Comparison of ENCODE assay signal across 8 cellular contexts in the genomic region with DNA sequence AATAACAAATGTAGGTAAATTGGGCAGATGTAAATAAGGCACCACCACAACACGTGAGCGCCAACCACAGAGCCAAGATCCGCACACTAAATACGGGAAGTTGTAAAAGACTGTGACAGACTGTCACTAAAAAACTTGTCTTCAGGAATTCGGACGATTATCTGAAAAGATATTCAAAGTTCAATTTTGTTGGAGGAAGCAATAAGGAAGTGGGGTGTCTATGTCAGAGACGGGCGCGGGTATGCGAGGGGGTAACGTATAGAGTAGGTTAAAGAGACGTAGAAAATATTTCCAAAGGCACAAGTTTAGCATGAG. TPM values are rescaled to one million over a fixed set of nuclear protein-coding genes. Genes with fewer than 3 reads are reported as not detected.
DNase-seq lines count a peak whose midpoint lies in the region; ATAC-seq and TF ChIP-seq lines count a peak whose summit lies in the region.

No MANE protein-coding gene starts in this region.

- peak overlapping the region; percentile 100 for H3K27ac Mint-ChIP-seq in T-helper 17 cell

- DNase-seq in T-helper 17 cell (peak; percentile 26 to 49 (median 27)), brain microvascular endothelial cell (no peak), H4 (ENCODE audit: low spot score) (no peak)
- peak; percentile 19 to 25 for DNase-seq in stimulated activated CD8-positive, alpha-beta memory T cell treated with anti-CD3 and anti-CD28 coated beads, Interleukin-4, amount 100 ng/mL, for 4 hours (ENCODE audit: low read depth in 2 of 2, low spot score in 1 of 2)

- H3K27me3 ChIP-seq in brain microvascular endothelial cell (replicated peaks) (no peaks in the 10 kb centered on the region), liver (ENCODE audit: control insufficient read depth in 4 of 4, insufficient read depth in 4 of 4, low read length in 3 of 4) (no peaks in the 10 kb centered on the region)

- peak overlapping the region; percentile 69 for H3K4me3 ChIP-seq in brain microvascular endothelial cell (ENCODE audit: low read depth, low read length)
- peak overlapping the region; percentile 69 to 96 (median 85) for H3K4me3 ChIP-seq in liver (ENCODE audit: low read depth in 1 of 3, low read length in 3 of 3)

- H3K9ac ChIP-seq in liver (ENCODE audit: low read depth in 1 of 2, low read length in 2 of 2): peak overlapping the region; percentile 74 to 99

- peak overlapping the region; percentile 95 for H3K27ac ChIP-seq in brain microvascular endothelial cell
- peak overlapping the region; percentile 97 to 98 for H3K27ac ChIP-seq in liver (ENCODE audit: low read depth in 1 of 2, low read length in 2 of 2)

- TF ChIP-seq CTCF in brain microvascular endothelial cell (IDR thresholded peaks at IDR 0.05; ENCODE audit: low read depth, low read length, missing control alignments) (no peak), liver (IDR thresholded peaks at IDR 0.05; ENCODE audit: low read depth, low read length, missing input control) (no peak)

- ATAC-seq in GM18505 (IDR thresholded peaks at IDR 0.05; ENCODE audit: unreplicated experiment) (peak; percentile 15), HG03095 (IDR thresholded peaks at IDR 0.05; ENCODE audit: unreplicated experiment) (peak; percentile 20), T-helper 17 cell (peak; percentile 6), HG03442 (IDR thresholded peaks at IDR 0.05; ENCODE audit: unreplicated experiment) (no peak)

- H3K27me3 Mint-ChIP-seq in T-helper 17 cell: no peaks in the 10 kb centered on the region

- H3K4me3 Mint-ChIP-seq in T-helper 17 cell: peak overlapping the region; percentile 93

- TF ChIP-seq POLR2A in GM18505 (IDR thresholded peaks at IDR 0.05; ENCODE audit: borderline replicate concordance, extremely low read depth, insufficient read depth, insufficient read length): no peak

- in situ Hi-C loops in brain microvascular endothelial cell (cut with HindIII; ENCODE audit: low pct_ligation_motif_present, low sequenced_read_pairs): no loop called here

- peaks cover 0 to 35% (median 28%) of the 10 kb centered on the region in 4 donors for H3K4me1 ChIP-seq in liver (ENCODE audit: control insufficient read depth in 4 of 4, insufficient read depth in 4 of 4, low read length in 3 of 4)

- TF ChIP-seq RAD21 in liver (IDR thresholded peaks at IDR 0.05): no peak

- H3K4me1 Mint-ChIP-seq in T-helper 17 cell: peaks cover 53% of the 10 kb centered on the region

- H3K36me3 ChIP-seq in brain microvascular endothelial cell (replicated peaks): peaks cover 9% of the 10 kb centered on the region
- H3K36me3 ChIP-seq in liver (ENCODE audit: control insufficient read depth in 4 of 4, insufficient read depth in 3 of 4, low read depth in 1 of 4, low read length in 3 of 4): peaks cover 0 to 15% (median 12%) of the 10 kb centered on the region in 4 donors

- H3K36me3 Mint-ChIP-seq in T-helper 17 cell (ENCODE audit: low read depth): peaks cover 3% of the 10 kb centered on the region

- H3K9me3 ChIP-seq in T-helper 17 cell (ENCODE audit: control insufficient read depth, low read length, poor library complexity, severe bottlenecking): no peaks in the 10 kb centered on the region
- H3K9me3 ChIP-seq in liver (ENCODE audit: control insufficient read depth in 4 of 4, low read length in 3 of 4): no peaks in the 10 kb centered on the region

- WGBS in liver: 12% methylated on average over 12 of the region's 12 CpGs

TF ChIP-seq in liver, 16 proteins besides CTCF, POLR2A, EP300 and RAD21:
- TF ChIP-seq GABPA (IDR thresholded peaks at IDR 0.05 in 1 of 2, conservative IDR thresholded peaks at IDR 0.05 in 1 of 2): no peak
- TF ChIP-seq, protein P1, sequence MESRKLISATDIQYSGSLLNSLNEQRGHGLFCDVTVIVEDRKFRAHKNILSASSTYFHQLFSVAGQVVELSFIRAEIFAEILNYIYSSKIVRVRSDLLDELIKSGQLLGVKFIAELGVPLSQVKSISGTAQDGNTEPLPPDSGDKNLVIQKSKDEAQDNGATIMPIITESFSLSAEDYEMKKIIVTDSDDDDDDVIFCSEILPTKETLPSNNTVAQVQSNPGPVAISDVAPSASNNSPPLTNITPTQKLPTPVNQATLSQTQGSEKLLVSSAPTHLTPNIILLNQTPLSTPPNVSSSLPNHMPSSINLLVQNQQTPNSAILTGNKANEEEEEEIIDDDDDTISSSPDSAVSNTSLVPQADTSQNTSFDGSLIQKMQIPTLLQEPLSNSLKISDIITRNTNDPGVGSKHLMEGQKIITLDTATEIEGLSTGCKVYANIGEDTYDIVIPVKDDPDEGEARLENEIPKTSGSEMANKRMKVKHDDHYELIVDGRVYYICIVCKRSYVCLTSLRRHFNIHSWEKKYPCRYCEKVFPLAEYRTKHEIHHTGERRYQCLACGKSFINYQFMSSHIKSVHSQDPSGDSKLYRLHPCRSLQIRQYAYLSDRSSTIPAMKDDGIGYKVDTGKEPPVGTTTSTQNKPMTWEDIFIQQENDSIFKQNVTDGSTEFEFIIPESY (IDR thresholded peaks at IDR 0.05): peak; percentile 14

RNA-seq across cellular contexts. Expression of a gene that starts 1.5 kb away (rescaled TPM):
- total RNA-seq in T-helper 17 cell (100 to 1,000 TPM; 339 to 429 TPM), liver (100 to 1,000 TPM; 296 to 854 TPM)
- polyA plus RNA-seq in liver: 100 to 1,000 TPM; 508 to 650 TPM
- 507 and 561 TPM in 2 replicates for total RNA-seq in H4 (2014; rRNA removed; shearing (Covaris generic))

RNA-seq across cellular contexts. Expression of a gene that starts 37.0 kb away (rescaled TPM):
- 10 to 100 TPM; 27.0 to 30.4 TPM for total RNA-seq in T-helper 17 cell
- 10 to 100 TPM; 14.4 to 18.7 TPM for total RNA-seq in liver
- 1 to 10 TPM; 5.0 to 9.3 TPM for polyA plus RNA-seq in liver
- 34.2 and 39.0 TPM in 2 replicates for total RNA-seq in H4 (2014; rRNA removed; shearing (Covaris generic))

Comparison
In these comparisons a context has a peak if more than half of its experiments do, and no peak if none do; other contexts are left out.
1. DNase-seq: peak in T-helper 17 cell (3 of 3) and stimulated activated CD8-positive, alpha-beta memory T cell treated with anti-CD3 and anti-CD28 coated beads, Interleukin-4, amount 100 ng/mL, for 4 hours (2 of 2); none in brain microvascular endothelial cell (single experiment) and H4 (single experiment).